ENCODE assay signal across 32 cellular contexts in genomic region chr14:76617440-76617839, GRCh38.
"Had no signal": no experiment of that assay in that cellular context is flagged by ENCODE, and none has a peak within 500 bp of the region (broad histone marks: within the 10 kb centered on the region; RNA-seq: fewer than 3 reads in every experiment).

No MANE protein-coding gene starts in this region.

- H3K4me1 ChIP-seq: adrenal gland, ascending aorta, body of pancreas, breast epithelium had no signal

- H3K27ac ChIP-seq: adrenal gland, ascending aorta, body of pancreas, brain microvascular endothelial cell, breast epithelium, cardiac muscle cell had no signal

- H3K4me3 ChIP-seq: adrenal gland, ascending aorta, body of pancreas, breast epithelium, cardiac muscle cell had no signal

- DNase-seq: activated effector memory CD4-positive, alpha-beta T cell treated with anti-CD3 and anti-CD28 coated beads, Interleukin-2, amount 50 U/mL, for 16 hours; activated effector memory CD4-positive, alpha-beta T cell treated with Interleukin-2 at 50 U/mL for 16 hours; activated gamma-delta T cell; activated gamma-delta T cell treated with Interleukin-2 at 50 U/mL for 16 hours; activated naive CD4-positive, alpha-beta T cell; activated naive CD4-positive, alpha-beta T cell treated with anti-CD3 and anti-CD28 coated beads for 36 hours; activated naive CD4-positive, alpha-beta T cell treated with anti-CD3 and anti-CD28 coated beads, Interleukin-2, amount 10 ng/mL, durations not matched to agents 7 days and 5 days; activated naive CD4-positive, alpha-beta T cell treated with anti-CD3 and anti-CD28 coated beads, Interleukin-2, amount 50 U/mL, for 16 hours; activated naive CD4-positive, alpha-beta T cell treated with Interleukin-2 at 50 U/mL for 16 hours; activated naive CD8-positive, alpha-beta T cell treated with anti-CD3 and anti-CD28 coated beads for 36 hours; activated naive CD8-positive, alpha-beta T cell treated with anti-CD3 and anti-CD28 coated beads, Interleukin-2, amount 10 ng/mL, durations not matched to agents 7 days and 5 days; activated naive CD8-positive, alpha-beta T cell treated with anti-CD3 and anti-CD28 coated beads, Interleukin-2, amount 50 U/mL, for 24 hours; activated T-cell treated with anti-CD3 and anti-CD28 coated beads, Interleukin-2, amount 50 U/mL, for 1 hour; activated T-cell treated with anti-CD3 and anti-CD28 coated beads, Interleukin-2, amount 50 U/mL, for 24 hours; activated T-cell treated with anti-CD3 and anti-CD28 coated beads, Interleukin-2, amount 50 U/mL, for 4 hours; activated T-cell treated with anti-CD3 and anti-CD28 coated beads, Interleukin-2, amount 50 U/mL, for 48 hours; activated T-cell treated with anti-CD3 and anti-CD28 coated beads, Interleukin-2, amount 50 U/mL, for 72 hours; adrenal gland; amniotic stem cell; amygdala; anterior cingulate cortex; aorta; body of pancreas; brain microvascular endothelial cell; caudate nucleus; central memory CD4-positive, alpha-beta T cell; cerebellar nuclear complex had no signal

- ATAC-seq: activated naive CD4-positive, alpha-beta T cell treated with anti-CD3 and anti-CD28 coated beads, Interleukin-2, amount 50 U/mL, for 72 hours; activated naive CD8-positive, alpha-beta T cell treated with anti-CD3 and anti-CD28 coated beads, Interleukin-2, amount 50 U/mL, for 24 hours; activated T-cell treated with anti-CD3 and anti-CD28 coated beads, Interleukin-2, amount 50 U/mL, for 4 hours; activated T-cell treated with anti-CD3 and anti-CD28 coated beads, Interleukin-2, amount 50 U/mL, for 72 hours; activated T-helper 17 cell treated with anti-CD3 and anti-CD28 coated beads, Interleukin-2, amount 50 U/mL, for 72 hours; body of pancreas had no signal

- H3K36me3 ChIP-seq: adrenal gland, ascending aorta, brain microvascular endothelial cell, breast epithelium, cardiac muscle cell had no signal
